In the genomic region with DNA sequence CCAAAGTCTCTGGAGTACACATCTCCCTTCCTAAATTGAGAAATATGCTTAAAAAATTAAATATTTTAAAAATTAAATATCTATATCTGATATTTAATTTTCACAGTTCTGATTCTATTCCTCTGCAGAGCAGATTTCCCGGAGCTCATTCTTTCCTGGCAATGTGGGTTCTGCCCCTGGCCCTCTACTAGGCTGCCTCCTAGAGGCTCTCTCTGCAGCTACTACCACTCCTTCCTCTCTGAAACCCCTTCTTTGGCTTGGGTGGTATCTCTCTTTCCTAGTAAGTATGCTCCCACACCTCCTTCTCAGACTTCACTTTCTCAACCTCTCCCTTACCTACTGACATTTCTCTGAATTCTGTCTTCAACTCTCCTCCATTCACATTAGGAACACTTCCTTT, we compare ENCODE assay signal across 13 cellular contexts. TPM values are rescaled to one million over a fixed set of nuclear protein-coding genes. Genes with fewer than 3 reads are reported as not detected.
DNase-seq lines count a peak whose midpoint lies in the region; ATAC-seq and TF ChIP-seq lines count a peak whose summit lies in the region.
"Had no signal": no experiment of that assay in that cellular context is flagged by ENCODE, and none has a peak within 500 bp of the region (broad histone marks: within the 10 kb centered on the region; RNA-seq: fewer than 3 reads in every experiment).

No MANE protein-coding gene starts in this region.

- H3K27me3 ChIP-seq in OCI-LY3 (ENCODE audit: low read depth, low read length) (no peaks in the 10 kb centered on the region), mesenchymal stem cell (ENCODE audit: control insufficient read depth in 1 of 2, insufficient read depth in 1 of 2, low read length in 2 of 2) (peaks cover 0 to 15% of the 10 kb centered on the region in 2 experiments)

- H3K36me3 ChIP-seq in OCI-LY3 (replicated peaks; ENCODE audit: low read depth, low read length) (no peaks in the 10 kb centered on the region), mesenchymal stem cell (ENCODE audit: control insufficient read depth in 1 of 2, insufficient read depth in 2 of 2, low read depth in 1 of 2, low read length in 2 of 2) (no peaks in the 10 kb centered on the region)

- DNase-seq in EH (ENCODE audit: low read depth) (peak; percentile 38), epithelial cell of esophagus (ENCODE audit: low read depth) (no peak), mesenchymal stem cell (peak; percentile 13), germinal center (ENCODE audit: low spot score) (no peak)
- DNase-seq in activated CD4-positive, alpha-beta T cell treated with anti-CD3 and anti-CD28 coated beads for 48 hours = no peak
- DNase-seq: activated T-cell treated with anti-CD3 and anti-CD28 coated beads, Interleukin-2, amount 50 U/mL, for 1 hour; DMS79 treated with DMSO at 0.1 percent for 48 hours; HFFc6; NCI-H1048 had no signal

- ATAC-seq in HG03097 (IDR thresholded peaks at IDR 0.05; ENCODE audit: low FRiP score, unreplicated experiment) = no peak
- no peak for ATAC-seq in HG02973 (IDR thresholded peaks at IDR 0.05; ENCODE audit: unreplicated experiment)

- peak; percentile 37 for TF ChIP-seq CTCF in OCI-LY3 (IDR thresholded peaks at IDR 0.05; ENCODE audit: low read depth, low read length)
- TF ChIP-seq CTCF in epithelial cell of esophagus (IDR thresholded peaks at IDR 0.05; ENCODE audit: insufficient read depth, low read depth, low read length, missing control alignments) = peak; percentile 18

- H4K8ac ChIP-seq in mesenchymal stem cell (ENCODE audit: low read length) = no peak overlapping the region

- H3K9ac ChIP-seq in OCI-LY3 (ENCODE audit: low read length) (no peak overlapping the region), mesenchymal stem cell (ENCODE audit: low read length) (no peak overlapping the region)

- H3K4me1 ChIP-seq in OCI-LY3 (ENCODE audit: low read length) (no peaks in the 10 kb centered on the region), mesenchymal stem cell (ENCODE audit: control insufficient read depth, insufficient read depth, low read depth, low read length) (peaks cover 3% of the 10 kb centered on the region)

- H3K4ac ChIP-seq in mesenchymal stem cell (ENCODE audit: low read depth in 1 of 2, low read length in 2 of 2) = no peak overlapping the region

- H2AK5ac ChIP-seq in mesenchymal stem cell (ENCODE audit: low read length, severe bottlenecking) = no peak overlapping the region

- H2AFZ ChIP-seq in OCI-LY3 (ENCODE audit: low read depth, low read length) = no peak overlapping the region
- no peak overlapping the region for H2AFZ ChIP-seq in mesenchymal stem cell (ENCODE audit: low read depth, low read length)

- H4K91ac ChIP-seq in mesenchymal stem cell (ENCODE audit: low read length) = no peak overlapping the region

- H2BK5ac ChIP-seq in mesenchymal stem cell (ENCODE audit: low read depth, low read length, poor library complexity, severe bottlenecking) = no peak overlapping the region

- H3K79me2 ChIP-seq in OCI-LY3 (ENCODE audit: low read length) = no peaks in the 10 kb centered on the region

- H3K79me1 ChIP-seq in mesenchymal stem cell (replicated peaks; ENCODE audit: low read length, poor library complexity, severe bottlenecking) = no peaks in the 10 kb centered on the region

- no peaks in the 10 kb centered on the region for H4K20me1 ChIP-seq in OCI-LY3 (ENCODE audit: insufficient read depth, low read length)

- H3K18ac ChIP-seq in mesenchymal stem cell (ENCODE audit: low read depth in 1 of 2, low read length in 2 of 2) = no peak overlapping the region

- H3K9me3 ChIP-seq in OCI-LY3 (ENCODE audit: insufficient read depth, low read length) = no peaks in the 10 kb centered on the region
- H3K9me3 ChIP-seq in mesenchymal stem cell (ENCODE audit: control insufficient read depth, low read length) = no peaks in the 10 kb centered on the region

- H3K4me2 ChIP-seq in OCI-LY3 (ENCODE audit: low read length) = no peak overlapping the region
- H3K4me2 ChIP-seq in mesenchymal stem cell (ENCODE audit: low read length, poor library complexity, severe bottlenecking) = no peak overlapping the region

- no peak overlapping the region for H2BK120ac ChIP-seq in mesenchymal stem cell (ENCODE audit: low read depth, low read length)

- H3K27ac ChIP-seq in OCI-LY3 (ENCODE audit: low read length) (no peak overlapping the region), mesenchymal stem cell (ENCODE audit: low read length, poor library complexity, severe bottlenecking) (no peak overlapping the region)
- H3K27ac ChIP-seq: HL-60 had no signal

- no peak overlapping the region for H2BK15ac ChIP-seq in mesenchymal stem cell (ENCODE audit: low read depth, poor library complexity, severe bottlenecking)

- H3K23ac ChIP-seq in mesenchymal stem cell (ENCODE audit: low read length in 2 of 2) = no peak overlapping the region

- H2BK12ac ChIP-seq in mesenchymal stem cell (ENCODE audit: low read length in 2 of 2) = no peak overlapping the region

- WGBS in mesenchymal stem cell = 77% methylated on average over 1 of the region's 1 CpG

- no peak overlapping the region for H3K14ac ChIP-seq in mesenchymal stem cell (ENCODE audit: low read length in 2 of 2)

- H3K4me3 ChIP-seq in OCI-LY3 (ENCODE audit: low read length) (no peak overlapping the region), epithelial cell of esophagus (ENCODE audit: low read length) (no peak overlapping the region), mesenchymal stem cell (ENCODE audit: insufficient read depth in 1 of 2, low read depth in 1 of 2, low read length in 2 of 2) (no peak overlapping the region)

RNA-seq across cellular contexts. Expression of a gene that starts 45.3 kb away (rescaled TPM):
- 3.7 TPM for polyA plus RNA-seq in mesenchymal stem cell (2013, experiment 1 of 2)
- 3.7 TPM for polyA plus RNA-seq in mesenchymal stem cell (2013, experiment 2 of 2)

Comparison
In these comparisons a context has a peak if more than half of its experiments do, and no peak if none do; other contexts are left out.
1. DNase-seq: peak in EH (single experiment) and mesenchymal stem cell (single experiment); none in epithelial cell of esophagus (single experiment), activated CD4-positive, alpha-beta T cell treated with anti-CD3 and anti-CD28 coated beads for 48 hours (single experiment) and germinal center (single experiment).